15 cellular contexts compared by ENCODE assay signal in genomic region chr4:185384061-185384460, GRCh38. TPM values are rescaled to one million over a fixed set of nuclear protein-coding genes. Genes with fewer than 3 reads are reported as not detected.
DNase-seq lines count a peak whose midpoint lies in the region; ATAC-seq, FAIRE-seq and TF ChIP-seq lines count a peak whose summit lies in the region.
"Had no signal": no experiment of that assay in that cellular context is flagged by ENCODE, and none has a peak within 500 bp of the region (broad histone marks: within the 10 kb centered on the region; RNA-seq: fewer than 3 reads in every experiment).

No MANE protein-coding gene starts in this region.

- in situ Hi-C loops in HepG2 (cut with HindIII; ENCODE audit: extremely low pct_ligation_motif_present, low pct_unique_long_range_greater_than_20kb): no loop called here

- POLR2A ChIA-PET in HepG2 (lab: Yijun Ruan, JAX): interaction anchor here (2.9 kb wide), 1 partner anchor 13 kb away, joined by 7 read pairs; the partner anchor contains the start of gene ANKRD37

- H3K4me3 ChIP-seq in HepG2 (replicated peaks in 1 of 3; ENCODE audit: insufficient read depth in 1 of 3, low read depth in 2 of 3, low read length in 3 of 3) (no peak overlapping the region), right lobe of liver (no peak overlapping the region), bronchial epithelial cell (ENCODE audit: low read depth, low read length) (no peak overlapping the region), pancreas (no peak overlapping the region), coronary artery (no peak overlapping the region)

- CTCF ChIA-PET in HepG2 (lab: Yijun Ruan, JAX; ENCODE audit: low intra/inter-chr PET ratio, low total read pairs): no interaction called here

- no peaks in the 10 kb centered on the region for H3K36me3 ChIP-seq in HepG2 (replicated peaks in 1 of 2; ENCODE audit: control insufficient read depth in 1 of 2, insufficient read depth in 2 of 2, low read length in 2 of 2)
- no peaks in the 10 kb centered on the region for H3K36me3 ChIP-seq in right lobe of liver
- no peaks in the 10 kb centered on the region for H3K36me3 ChIP-seq in bronchial epithelial cell (ENCODE audit: control insufficient read depth, insufficient read depth, low read length)
- no peaks in the 10 kb centered on the region for H3K36me3 ChIP-seq in pancreas

- H3K27me3 ChIP-seq in HepG2 (ENCODE audit: control insufficient read depth in 1 of 2, insufficient read depth in 2 of 2, low read length in 2 of 2) (no peaks in the 10 kb centered on the region), right lobe of liver (no peaks in the 10 kb centered on the region), bronchial epithelial cell (ENCODE audit: control insufficient read depth, insufficient read depth, low read length) (no peaks in the 10 kb centered on the region), pancreas (no peaks in the 10 kb centered on the region)

- BruUV-seq in HepG2 (replicated peaks; lab: Mats Ljungman, UMichigan): no TSS peak

- no peaks in the 10 kb centered on the region for H4K20me1 ChIP-seq in HepG2 (ENCODE audit: insufficient read depth, low read length)

- H3K27ac ChIP-seq in HepG2 (ENCODE audit: extremely low read length, insufficient read depth, low read length): no peak overlapping the region
- no peak overlapping the region for H3K27ac ChIP-seq in right lobe of liver
- peak overlapping the region; percentile 11 to 84 (median 50) for H3K27ac ChIP-seq in pancreas
- H3K27ac ChIP-seq in coronary artery: no peak overlapping the region

- FAIRE-seq in HepG2 (lab: Jason Lieb, UNC): no peak
- FAIRE-seq in bronchial epithelial cell (lab: Jason Lieb, UNC): peak; percentile 58
- no peak for FAIRE-seq in pancreas (lab: Jason Lieb, UNC)
- FAIRE-seq: A204.1 had no signal

- DNase-seq in HepG2 (ENCODE audit: low spot score) (no peak), right lobe of liver (no peak), bronchial epithelial cell (ENCODE audit: low read depth) (no peak), pancreas (no peak), coronary artery (ENCODE audit: low spot score) (no peak), hippocampal formation (lab: John Stamatoyannopoulos, UW) (no peak)
- DNase-seq: COR-L47; H7; MV-4-11; NCI-H1417; NCI-H187 treated with DMSO at 0.1 percent for 48 hours; NK-92 treated with Interleukin-12 subunit alpha and Interleukin-12 subunit beta, amount 100 ng/mL, for 24 hours had no signal

- H3K4me1 ChIP-seq in HepG2 (ENCODE audit: insufficient read depth, low read length): peaks cover 51% of the 10 kb centered on the region
- peaks cover 0 to 19% (median 0%) of the 10 kb centered on the region in 4 donors for H3K4me1 ChIP-seq in right lobe of liver
- H3K4me1 ChIP-seq in pancreas: peaks cover 8 to 29% (median 22%) of the 10 kb centered on the region in 3 donors

- H3K79me2 ChIP-seq in HepG2 (ENCODE audit: insufficient read depth, low read length): no peaks in the 10 kb centered on the region

- H2AFZ ChIP-seq in HepG2 (ENCODE audit: low read length): no peak overlapping the region

- 97% methylated on average over 2 of the region's 2 CpGs for WGBS in HepG2 (ENCODE audit: low lambda C conversion rate)
- WGBS in right lobe of liver (ENCODE audit: insufficient coverage, low coverage, low lambda C conversion rate, missing lambda C conversion rate): 100% methylated on average over 2 of the region's 2 CpGs
- WGBS in pancreas, 2 donors: 60 to 69% methylated on average over 2 of the region's 2 CpGs

- no peak overlapping the region for H3K9ac ChIP-seq in HepG2 (ENCODE audit: insufficient read depth, low read depth, low read length)

- intact Hi-C loops in HepG2 (cut with micrococcal nuclease; ENCODE audit: unreplicated experiment): no loop called here
- intact Hi-C loops in right lobe of liver (cut with DNase I): no loop called here
- intact Hi-C loops in pancreas (cut with DNase I): no loop called here

- TF ChIP-seq CTCF in HepG2 (CRISPR knock-in tag; IDR thresholded peaks at IDR 0.05) (no peak), right lobe of liver (IDR thresholded peaks at IDR 0.05) (no peak), bronchial epithelial cell (IDR thresholded peaks at IDR 0.05; ENCODE audit: insufficient read depth, low read length, severe bottlenecking) (no peak), pancreas (IDR thresholded peaks at IDR 0.05) (no peak), coronary artery (IDR thresholded peaks at IDR 0.05) (no peak)

- ATAC-seq in HepG2 (no peak), right lobe of liver (no peak), pancreas (no peak), GM21529 (IDR thresholded peaks at IDR 0.05; ENCODE audit: unreplicated experiment) (no peak), GM18505 (IDR thresholded peaks at IDR 0.05; ENCODE audit: unreplicated experiment) (no peak)

- TF ChIP-seq EP300 in HepG2 (IDR thresholded peaks at IDR 0.05; ENCODE audit: low read depth in 2 of 2, low read length in 2 of 2) (no peak), HepG2 (CRISPR knock-in tag; IDR thresholded peaks at IDR 0.05; ENCODE audit: borderline replicate concordance) (no peak)

- TF ChIP-seq RAD21 in HepG2 (CRISPR knock-in tag; IDR thresholded peaks at IDR 0.05): no peak

- H3K9me3 ChIP-seq in HepG2 (ENCODE audit: low read length) (no peaks in the 10 kb centered on the region), right lobe of liver (no peaks in the 10 kb centered on the region), pancreas (no peaks in the 10 kb centered on the region)

- no peak for TF ChIP-seq POLR2A in HepG2 (IDR thresholded peaks at IDR 0.05; ENCODE audit: insufficient read depth in 1 of 2, low read depth in 2 of 2, low read length in 2 of 2)
- no peak for TF ChIP-seq POLR2A in right lobe of liver (IDR thresholded peaks at IDR 0.05)
- no peak for TF ChIP-seq POLR2A in GM18505 (IDR thresholded peaks at IDR 0.05; ENCODE audit: borderline replicate concordance, extremely low read depth, insufficient read depth, insufficient read length)

- H3K4me2 ChIP-seq in HepG2 (ENCODE audit: low read depth, low read length): no peak overlapping the region

RNA-seq across cellular contexts. Expression of gene LRP2BP, which starts 11.7 kb away (rescaled TPM):
- total RNA-seq in HepG2 (2016; rRNA removed; fragmentation: Illumina TruSeq; extraction: Trizol) (0.17 and 0.29 TPM in 2 replicates), right lobe of liver (under 1 TPM; 0.19 to 0.37 (median 0.27) TPM), bronchial epithelial cell (0.53 and 0.64 TPM in 2 replicates), pancreas (1 to 10 TPM in 3 of 6 donors, under 1 TPM in 3; 0.79 to 1.2 (median 1.00) TPM)
- 0.20 and 0.26 TPM in 2 replicates for total RNA-seq in HepG2 (2016; cell fraction: cytosol; rRNA removed; fragmentation: Illumina TruSeq; extraction: Trizol; ENCODE audit: low read depth)
- 0.16 and 0.35 TPM in 2 replicates for total RNA-seq in HepG2 (2016; cell fraction: insoluble cytoplasmic fraction; rRNA removed; fragmentation: Illumina TruSeq; extraction: Trizol)
- total RNA-seq in HepG2 (2016; cell fraction: membrane; rRNA removed; fragmentation: Illumina TruSeq; extraction: Trizol): 0.37 and 0.48 TPM in 2 replicates
- 0.53 and 0.91 TPM in 2 replicates for total RNA-seq in HepG2 (2016; cell fraction: nucleus; rRNA removed; fragmentation: Illumina TruSeq; extraction: Trizol)
- polyA plus RNA-seq in HepG2 (2011; rRNA removed) (0.22 and 0.29 TPM in 2 replicates), pancreas (1 to 10 TPM in 1 of 2 donors, under 1 TPM in 1; 0.72 to 2.1 TPM)
- 0.05 and 0.21 TPM in 2 replicates for polyA plus RNA-seq in HepG2 (2011; cell fraction: cytosol; rRNA removed)
- 0.42 and 0.59 TPM in 2 replicates for polyA plus RNA-seq in HepG2 (2011; cell fraction: nucleus; rRNA removed)
- 1.0 and 1.8 TPM in 2 replicates for polyA plus RNA-seq in HepG2 (2012)
- 0.03 and 0.08 TPM in 2 replicates for polyA plus RNA-seq in HepG2 (2016; cell fraction: cytosol; fragmentation: Illumina TruSeq; extraction: Trizol; ENCODE audit: low read depth)
- polyA plus RNA-seq in HepG2 (2016; cell fraction: insoluble cytoplasmic fraction; fragmentation: Illumina TruSeq; extraction: Trizol; ENCODE audit: low read depth): 0.05 and 0.16 TPM in 2 replicates
- polyA plus RNA-seq in HepG2 (2016; cell fraction: membrane; fragmentation: Illumina TruSeq; extraction: Trizol; ENCODE audit: low read depth): 0.11 and 0.20 TPM in 2 replicates
- 0.14 and 0.37 TPM in 2 replicates for polyA plus RNA-seq in HepG2 (2016; cell fraction: nucleus; fragmentation: Illumina TruSeq; extraction: Trizol; ENCODE audit: insufficient read depth, low read depth)
- polyA minus RNA-seq in HepG2 (2011; rRNA and poly(A)+ RNA removed; ENCODE audit: low replicate concordance): 0.04 and 0.68 TPM in 2 replicates
- polyA minus RNA-seq in HepG2 (2011; cell fraction: cytosol; rRNA and poly(A)+ RNA removed): 0.20 and 0.35 TPM in 2 replicates
- polyA minus RNA-seq in HepG2 (2011; cell fraction: nucleus; rRNA and poly(A)+ RNA removed): 2.1 and 2.6 TPM in 2 replicates

RNA-seq across cellular contexts. Expression of gene ANKRD37, which starts 12.6 kb away (rescaled TPM):
- 1.9 and 2.2 TPM in 2 replicates for total RNA-seq in HepG2 (2016; rRNA removed; fragmentation: Illumina TruSeq; extraction: Trizol)
- 1.9 and 2.6 TPM in 2 replicates for total RNA-seq in HepG2 (2016; cell fraction: cytosol; rRNA removed; fragmentation: Illumina TruSeq; extraction: Trizol; ENCODE audit: low read depth)
- total RNA-seq in HepG2 (2016; cell fraction: insoluble cytoplasmic fraction; rRNA removed; fragmentation: Illumina TruSeq; extraction: Trizol): 1.4 and 2.1 TPM in 2 replicates
- 1.8 and 2.2 TPM in 2 replicates for total RNA-seq in HepG2 (2016; cell fraction: membrane; rRNA removed; fragmentation: Illumina TruSeq; extraction: Trizol)
- total RNA-seq in HepG2 (2016; cell fraction: nucleus; rRNA removed; fragmentation: Illumina TruSeq; extraction: Trizol): 3.5 and 4.6 TPM in 2 replicates
- polyA plus RNA-seq in HepG2 (2011; rRNA removed): 46.2 and 51.4 TPM in 2 replicates
- polyA plus RNA-seq in HepG2 (2011; cell fraction: cytosol; rRNA removed): 24.7 and 29.5 TPM in 2 replicates
- polyA plus RNA-seq in HepG2 (2011; cell fraction: nucleus; rRNA removed): 13.1 and 13.3 TPM in 2 replicates
- polyA plus RNA-seq in HepG2 (2012): 23.4 and 38.1 TPM in 2 replicates
- polyA plus RNA-seq in HepG2 (2016; cell fraction: cytosol; fragmentation: Illumina TruSeq; extraction: Trizol; ENCODE audit: low read depth): 2.3 and 2.7 TPM in 2 replicates
- 1.5 and 1.8 TPM in 2 replicates for polyA plus RNA-seq in HepG2 (2016; cell fraction: insoluble cytoplasmic fraction; fragmentation: Illumina TruSeq; extraction: Trizol; ENCODE audit: low read depth)
- 2.1 and 2.2 TPM in 2 replicates for polyA plus RNA-seq in HepG2 (2016; cell fraction: membrane; fragmentation: Illumina TruSeq; extraction: Trizol; ENCODE audit: low read depth)
- polyA plus RNA-seq in HepG2 (2016; cell fraction: nucleus; fragmentation: Illumina TruSeq; extraction: Trizol; ENCODE audit: insufficient read depth, low read depth): 3.0 TPM in 2 replicates
- 11.9 and 47.4 TPM in 2 replicates for polyA minus RNA-seq in HepG2 (2011; rRNA and poly(A)+ RNA removed; ENCODE audit: low replicate concordance)
- polyA minus RNA-seq in HepG2 (2011; cell fraction: cytosol; rRNA and poly(A)+ RNA removed): 12.2 and 18.2 TPM in 2 replicates
- 15.5 and 18.2 TPM in 2 replicates for polyA minus RNA-seq in HepG2 (2011; cell fraction: nucleus; rRNA and poly(A)+ RNA removed)
- total RNA-seq in right lobe of liver: 10 to 100 TPM in 2 of 6 experiments, 1 to 10 TPM in 4; 3.9 to 19.0 (median 6.0) TPM
- 8.4 and 8.6 TPM in 2 replicates for total RNA-seq in bronchial epithelial cell
- 10 to 100 TPM in 2 of 6 donors, 1 to 10 TPM in 4; 4.8 to 13.5 (median 8.6) TPM for total RNA-seq in pancreas
- polyA plus RNA-seq in pancreas: 10 to 100 TPM; 11.5 to 15.3 TPM

RNA-seq across cellular contexts. Expression of gene UFSP2, which starts 41.7 kb away (rescaled TPM):
- total RNA-seq in HepG2 (2016; rRNA removed; fragmentation: Illumina TruSeq; extraction: Trizol) (32.3 and 44.8 TPM in 2 replicates), right lobe of liver (10 to 100 TPM; 12.8 to 17.6 (median 14.0) TPM), bronchial epithelial cell (27.4 and 29.2 TPM in 2 replicates), pancreas (10 to 100 TPM; 13.4 to 23.4 (median 20.7) TPM)
- total RNA-seq in HepG2 (2016; cell fraction: cytosol; rRNA removed; fragmentation: Illumina TruSeq; extraction: Trizol; ENCODE audit: low read depth): 27.5 and 31.7 TPM in 2 replicates
- total RNA-seq in HepG2 (2016; cell fraction: insoluble cytoplasmic fraction; rRNA removed; fragmentation: Illumina TruSeq; extraction: Trizol): 30.0 and 43.9 TPM in 2 replicates
- 30.6 and 35.7 TPM in 2 replicates for total RNA-seq in HepG2 (2016; cell fraction: membrane; rRNA removed; fragmentation: Illumina TruSeq; extraction: Trizol)
- 14.9 and 25.5 TPM in 2 replicates for total RNA-seq in HepG2 (2016; cell fraction: nucleus; rRNA removed; fragmentation: Illumina TruSeq; extraction: Trizol)
- polyA plus RNA-seq in HepG2 (2011; rRNA removed) (17.1 and 24.1 TPM in 2 replicates), pancreas (10 to 100 TPM; 10.1 to 14.7 TPM)
- 15.3 and 19.2 TPM in 2 replicates for polyA plus RNA-seq in HepG2 (2011; cell fraction: cytosol; rRNA removed)
- 5.7 and 6.9 TPM in 2 replicates for polyA plus RNA-seq in HepG2 (2011; cell fraction: nucleus; rRNA removed)
- polyA plus RNA-seq in HepG2 (2012): 18.2 and 23.6 TPM in 2 replicates
- polyA plus RNA-seq in HepG2 (2016; cell fraction: cytosol; fragmentation: Illumina TruSeq; extraction: Trizol; ENCODE audit: low read depth): 20.6 and 23.2 TPM in 2 replicates
- polyA plus RNA-seq in HepG2 (2016; cell fraction: insoluble cytoplasmic fraction; fragmentation: Illumina TruSeq; extraction: Trizol; ENCODE audit: low read depth): 35.4 and 37.7 TPM in 2 replicates
- 20.5 and 25.1 TPM in 2 replicates for polyA plus RNA-seq in HepG2 (2016; cell fraction: membrane; fragmentation: Illumina TruSeq; extraction: Trizol; ENCODE audit: low read depth)
- 13.0 and 15.3 TPM in 2 replicates for polyA plus RNA-seq in HepG2 (2016; cell fraction: nucleus; fragmentation: Illumina TruSeq; extraction: Trizol; ENCODE audit: insufficient read depth, low read depth)
- polyA minus RNA-seq in HepG2 (2011; rRNA and poly(A)+ RNA removed; ENCODE audit: low replicate concordance): 21.8 and 22.1 TPM in 2 replicates
- 16.2 and 26.8 TPM in 2 replicates for polyA minus RNA-seq in HepG2 (2011; cell fraction: cytosol; rRNA and poly(A)+ RNA removed)
- 19.4 and 35.4 TPM in 2 replicates for polyA minus RNA-seq in HepG2 (2011; cell fraction: nucleus; rRNA and poly(A)+ RNA removed)

Comparison
In these comparisons a context has a peak if more than half of its experiments do, and no peak if none do; other contexts are left out.
1. H3K27ac ChIP-seq: peak in pancreas (4 of 4); none in HepG2 (single experiment), right lobe of liver (0 of 3) and coronary artery (0 of 2).